34 cellular contexts compared by ENCODE assay signal in the genomic region with DNA sequence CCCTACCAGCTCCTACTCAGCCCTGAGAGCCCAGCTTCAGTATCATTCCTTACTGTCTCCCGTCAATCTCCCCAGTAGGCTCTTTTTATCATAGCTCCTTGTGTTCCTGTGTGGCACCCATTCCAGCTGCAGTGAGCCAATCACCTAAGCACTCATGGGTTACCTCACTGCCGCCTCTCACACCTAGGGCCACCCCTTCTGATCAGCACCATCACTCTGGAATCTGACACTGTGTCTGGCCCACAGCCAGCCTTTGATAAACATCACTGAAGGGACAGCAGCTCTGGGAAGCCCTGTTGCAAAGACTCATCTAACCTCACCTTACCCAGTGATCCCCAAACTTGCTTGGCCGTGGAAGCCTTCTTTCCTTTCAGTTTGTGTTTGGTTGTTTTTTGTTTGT. TPM values are rescaled to one million over a fixed set of nuclear protein-coding genes. Genes with fewer than 3 reads are reported as not detected.
"Had no signal": no experiment of that assay in that cellular context is flagged by ENCODE, and none has a peak within 500 bp of the region (broad histone marks: within the 10 kb centered on the region; RNA-seq: fewer than 3 reads in every experiment).

No MANE protein-coding gene starts in this region.

- DNase-seq: activated CD4-positive, alpha-beta T cell treated with anti-CD3 and anti-CD28 coated beads, Interleukin-2, amount 10 ng/mL, durations not matched to agents 7 days and 5 days; activated CD8-positive, alpha-beta T cell treated with anti-CD3 and anti-CD28 coated beads for 36 hours; activated gamma-delta T cell treated with Interleukin-2 at 50 U/mL for 16 hours; activated naive CD4-positive, alpha-beta T cell treated with anti-CD3 and anti-CD28 coated beads, Interleukin-2, amount 50 U/mL, for 16 hours; activated T-cell treated with anti-CD3 and anti-CD28 coated beads, Interleukin-2, amount 50 U/mL, for 4 hours; amniotic stem cell; brain microvascular endothelial cell; caudate nucleus; cortex of kidney; effector memory CD8-positive, alpha-beta T cell; head of caudate nucleus; hypothalamus; immature natural killer cell; kidney; midbrain; naive thymus-derived CD4-positive, alpha-beta T cell; stimulated activated CD4-positive, alpha-beta T cell treated with anti-CD3 and anti-CD28 coated beads, Interleukin-15, amount 100 ng/mL, for 24 hours; stimulated activated CD4-positive, alpha-beta T cell treated with anti-CD3 and anti-CD28 coated beads, Interleukin-2, amount 100 ng/mL, for 24 hours; stimulated activated naive B cell treated with anti-CD40 and anti-IgM and Interleukin-4, amounts not matched to agents 10 μg/mL and 1 μg/mL and 100 μg/mL, for 72 hours; T-helper 9 cell; tibial artery; WERI-Rb-1 had no signal

- H3K79me2 ChIP-seq: parathyroid adenoma had no signal

- FAIRE-seq: astrocyte, kidney had no signal

- H3K27me3 ChIP-seq: brain microvascular endothelial cell, gastroesophageal sphincter, right atrium auricular region, suprapubic skin, tibial artery had no signal

- H3K4me2 ChIP-seq: smooth muscle cell had no signal

- H3K4me3 ChIP-seq: gastroesophageal sphincter, right atrium auricular region, smooth muscle cell, suprapubic skin, tibial artery had no signal

- ATAC-seq: activated CD4-positive, CD25-positive, alpha-beta regulatory T cell treated with anti-CD3 and anti-CD28 coated beads, Interleukin-2, amount 50 U/mL, for 24 hours; activated CD8-positive, alpha-beta T cell treated with anti-CD3 and anti-CD28 coated beads for 36 hours; activated T-cell treated with anti-CD3 and anti-CD28 coated beads, Interleukin-2, amount 50 U/mL, for 4 hours; activated T-helper 17 cell treated with anti-CD3 and anti-CD28 coated beads, Interleukin-2, amount 50 U/mL, for 72 hours; effector memory CD8-positive, alpha-beta T cell; gastroesophageal sphincter; naive thymus-derived CD4-positive, alpha-beta T cell; stimulated activated naive B cell treated with anti-CD40 and anti-IgM and Interleukin-4, amounts not matched to agents 10 μg/mL and 1 μg/mL and 100 μg/mL, for 72 hours had no signal

- H3K4me1 ChIP-seq: gastroesophageal sphincter, parathyroid adenoma, right atrium auricular region, tibial artery had no signal

- H3K9me3 ChIP-seq: gastroesophageal sphincter, right atrium auricular region, suprapubic skin, tibial artery had no signal

- H3K9ac ChIP-seq: parathyroid adenoma had no signal

- H3K27ac ChIP-seq: brain microvascular endothelial cell, gastroesophageal sphincter, parathyroid adenoma, right atrium auricular region, suprapubic skin, tibial artery, WERI-Rb-1 had no signal

- H3K36me3 ChIP-seq: brain microvascular endothelial cell, gastroesophageal sphincter, right atrium auricular region, suprapubic skin, tibial artery, WERI-Rb-1 had no signal

- H2AFZ ChIP-seq: parathyroid adenoma had no signal

RNA-seq across cellular contexts. Expression of a gene that starts 8.0 kb away (rescaled TPM):
- total RNA-seq: fibroblast of lung, fibroblast of villous mesenchyme, ureter had no signal
- polyA plus RNA-seq: fibroblast of lung, neural cell had no signal
